10 cellular contexts compared by ENCODE assay signal in the genomic region with DNA sequence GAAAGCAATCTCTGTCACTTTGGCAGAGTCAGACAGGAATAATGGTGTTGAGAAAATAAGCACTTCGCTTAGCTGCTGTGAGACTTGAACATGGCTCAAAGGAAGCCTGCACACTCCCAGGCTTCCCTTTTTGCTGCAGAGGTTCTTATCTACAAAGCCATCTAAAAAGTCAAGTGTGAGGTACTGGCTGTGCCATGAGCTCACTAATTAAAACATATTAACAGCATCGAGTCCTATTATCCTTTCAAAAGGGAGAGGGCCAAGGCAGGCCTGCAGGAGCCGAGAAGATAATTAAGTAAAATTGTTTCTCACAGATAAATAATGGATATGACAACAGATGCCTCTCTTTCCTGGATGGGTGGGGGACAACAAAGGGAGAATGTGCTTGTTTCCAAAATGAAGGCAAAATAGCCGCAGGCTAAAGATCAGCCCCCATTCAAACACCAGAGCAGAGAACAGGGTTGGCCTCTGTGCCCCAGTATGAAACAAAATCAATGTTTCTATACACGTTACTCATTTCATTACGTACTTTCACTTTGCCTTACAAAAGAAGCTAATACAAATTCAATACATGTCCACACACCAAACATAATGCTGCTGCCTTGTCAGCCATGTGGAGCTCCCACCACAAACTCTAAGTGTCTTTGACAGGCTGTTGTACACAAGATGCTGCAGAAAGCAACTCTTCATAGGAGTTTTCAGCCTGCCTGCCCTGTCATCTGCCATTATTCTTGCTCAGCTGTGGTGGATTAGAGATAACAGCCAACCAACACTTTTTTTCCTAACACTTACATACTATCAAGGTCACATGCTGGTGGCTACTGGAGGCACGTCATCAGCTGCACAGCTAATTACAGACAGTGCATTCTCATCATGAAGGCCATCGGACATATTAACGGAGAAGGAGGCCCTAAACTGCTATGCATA. TPM values are rescaled to one million over a fixed set of nuclear protein-coding genes. Genes with fewer than 3 reads are reported as not detected.
DNase-seq lines count a peak whose midpoint lies in the region; ATAC-seq and TF ChIP-seq lines count a peak whose summit lies in the region.
"Had no signal": no experiment of that assay in that cellular context is flagged by ENCODE, and none has a peak within 500 bp of the region (broad histone marks: within the 10 kb centered on the region; RNA-seq: fewer than 3 reads in every experiment).

No MANE protein-coding gene starts in this region.

- ATAC-seq in GM18870 (IDR thresholded peaks at IDR 0.05; ENCODE audit: unreplicated experiment) = peak; percentile 83
- peak; percentile 56 for ATAC-seq in body of pancreas
- ATAC-seq in stimulated activated naive B cell treated with anti-CD40 and anti-IgM and Interleukin-4, amounts not matched to agents 10 μg/mL and 1 μg/mL and 100 μg/mL, for 72 hours (replicated peaks) = no peak

- H3K4me3 ChIP-seq in LNCaP clone FGC (ENCODE audit: low read depth, low read length) (0 out of 2 replicates have a peak overlapping the region, but pooled peaks have one; percentile 4), body of pancreas (no peak overlapping the region)
- H3K4me3 ChIP-seq: MG63 had no signal

- H3K9me3 ChIP-seq in body of pancreas = no peaks in the 10 kb centered on the region
- H3K9me3 ChIP-seq: MG63 had no signal

- H3K36me3 Mint-ChIP-seq in nephron (ENCODE audit: low read depth) (no peaks in the 10 kb centered on the region), HFFc6 (ENCODE audit: low read depth) (peaks cover 3% of the 10 kb centered on the region; the same call in 1 of the 2 replicates)
- no peaks in the 10 kb centered on the region for H3K36me3 Mint-ChIP-seq in stimulated activated naive B cell treated with anti-CD40 and anti-IgM and Interleukin-4, amounts not matched to agents 10 μg/mL and 1 μg/mL and 100 μg/mL, for 72 hours

- H3K27me3 Mint-ChIP-seq in nephron (ENCODE audit: low read depth) = peaks cover 3% of the 10 kb centered on the region
- H3K27me3 Mint-ChIP-seq in HFFc6 (ENCODE audit: insufficient read depth) = peaks cover 1% of the 10 kb centered on the region; the same call in 1 of the 2 replicates
- peaks cover 4 to 6% of the 10 kb centered on the region in 2 donors for H3K27me3 Mint-ChIP-seq in stimulated activated naive B cell treated with anti-CD40 and anti-IgM and Interleukin-4, amounts not matched to agents 10 μg/mL and 1 μg/mL and 100 μg/mL, for 72 hours

- TF ChIP-seq CTCF in LNCaP clone FGC (IDR thresholded peaks at IDR 0.05; ENCODE audit: control insufficient read depth, extremely low read depth, insufficient read depth) = no peak
- TF ChIP-seq CTCF in body of pancreas (IDR thresholded peaks at IDR 0.05) = no peak
- TF ChIP-seq CTCF in nephron (IDR thresholded peaks at IDR 0.05; ENCODE audit: unreplicated experiment in 3 of 3) = no peak
- no peak for TF ChIP-seq CTCF in HFFc6 (IDR thresholded peaks at IDR 0.05)

- peaks cover 25% of the 10 kb centered on the region for H3K4me1 Mint-ChIP-seq in nephron
- no peaks in the 10 kb centered on the region for H3K4me1 Mint-ChIP-seq in HFFc6 (ENCODE audit: low read depth)
- peaks cover 7 to 11% of the 10 kb centered on the region in 2 donors for H3K4me1 Mint-ChIP-seq in stimulated activated naive B cell treated with anti-CD40 and anti-IgM and Interleukin-4, amounts not matched to agents 10 μg/mL and 1 μg/mL and 100 μg/mL, for 72 hours

- WGBS in body of pancreas, 2 donors = 44 to 46% methylated on average over 9 of the region's 9 CpGs

- H3K36me3 ChIP-seq in body of pancreas (replicated peaks in 1 of 2; ENCODE audit: insufficient read depth in 1 of 2, low read depth in 2 of 2) = no peaks in the 10 kb centered on the region
- H3K36me3 ChIP-seq: MG63 had no signal

- no peaks in the 10 kb centered on the region for H3K27me3 ChIP-seq in body of pancreas
- H3K27me3 ChIP-seq: MG63 had no signal

- H3K27ac ChIP-seq in body of pancreas = peak overlapping the region in 2 of 4 donors; percentile 5 to 40

- DNase-seq in LNCaP clone FGC (ENCODE audit: low read depth) = peak; percentile 34
- DNase-seq in body of pancreas = no peak
- no peak for DNase-seq in HFFc6
- DNase-seq in stimulated activated naive B cell treated with anti-CD40 and anti-IgM and Interleukin-4, amounts not matched to agents 10 μg/mL and 1 μg/mL and 100 μg/mL, for 72 hours = no peak
- DNase-seq in SKM-1 treated with dmso at 0.1 percent for 144 hours (lab: John Stamatoyannopoulos, UW; ENCODE audit: unreplicated experiment) = no peak
- DNase-seq in stimulated activated CD4-positive, alpha-beta T cell treated with anti-CD3 and anti-CD28 coated beads, Interleukin-15, amount 100 ng/mL, for 24 hours = no peak
- DNase-seq: DMS53, MG63 had no signal

- no peaks in the 10 kb centered on the region for H3K9me3 Mint-ChIP-seq in nephron
- no peaks in the 10 kb centered on the region; the same call in 1 of the 2 replicates for H3K9me3 Mint-ChIP-seq in HFFc6
- H3K9me3 Mint-ChIP-seq in stimulated activated naive B cell treated with anti-CD40 and anti-IgM and Interleukin-4, amounts not matched to agents 10 μg/mL and 1 μg/mL and 100 μg/mL, for 72 hours = peaks cover 0 to 2% of the 10 kb centered on the region in 2 donors

- peak overlapping the region in 1 of 3 experiments; percentile 29 for H3K4me3 Mint-ChIP-seq in nephron
- H3K4me3 Mint-ChIP-seq in HFFc6 = no peak overlapping the region
- peak overlapping the region in 1 of 2 donors; percentile 25 for H3K4me3 Mint-ChIP-seq in stimulated activated naive B cell treated with anti-CD40 and anti-IgM and Interleukin-4, amounts not matched to agents 10 μg/mL and 1 μg/mL and 100 μg/mL, for 72 hours

- intact Hi-C loops in body of pancreas (cut with DNase I) = no loop called here

- H3K4me1 ChIP-seq in body of pancreas = peaks cover 8% of the 10 kb centered on the region

- peak overlapping the region in 2 of 3 experiments; percentile 14 to 34 for H3K27ac Mint-ChIP-seq in nephron
- no peak overlapping the region for H3K27ac Mint-ChIP-seq in HFFc6
- no peak overlapping the region for H3K27ac Mint-ChIP-seq in stimulated activated naive B cell treated with anti-CD40 and anti-IgM and Interleukin-4, amounts not matched to agents 10 μg/mL and 1 μg/mL and 100 μg/mL, for 72 hours

- TF ChIP-seq POLR2A in body of pancreas (IDR thresholded peaks at IDR 0.05) = no peak

RNA-seq across cellular contexts. Expression of gene ELAPOR2, which starts 55.3 kb away (rescaled TPM):
- 10 to 100 TPM in 1 of 2 donors, 1 to 10 TPM in 1; 6.0 to 15.5 TPM for total RNA-seq in body of pancreas
- under 1 TPM in 4 of 6 experiments, not detected in 2; 0.11 to 0.36 (median 0.25) TPM for total RNA-seq in HFFc6 (2021; fragmentation: NEBNext Ultra II Directional; extraction: Animal tissue kit (Norgen Biotek cat#: 25700))

Comparison
In these comparisons a context has a peak if more than half of its experiments do, and no peak if none do; other contexts are left out.
1. ATAC-seq: peak in GM18870 (single experiment) and body of pancreas (single experiment); none in stimulated activated naive B cell treated with anti-CD40 and anti-IgM and Interleukin-4, amounts not matched to agents 10 μg/mL and 1 μg/mL and 100 μg/mL, for 72 hours (0 of 2).
2. H3K27ac Mint-ChIP-seq: peak in nephron (2 of 3); none in HFFc6 (single experiment) and stimulated activated naive B cell treated with anti-CD40 and anti-IgM and Interleukin-4, amounts not matched to agents 10 μg/mL and 1 μg/mL and 100 μg/mL, for 72 hours (single experiment).
3. RNA of gene ELAPOR2, which starts 55.3 kb away (total RNA-seq): 6.0 to 15.5 TPM in body of pancreas; 0.11 to 0.36 TPM in HFFc6; every median in the first group is over 4 times any median in the second.